8 cellular contexts compared by ENCODE assay signal in genomic region chr12:95815635-95816212, GRCh38.
DNase-seq lines count a peak whose midpoint lies in the region; ATAC-seq, FAIRE-seq and TF ChIP-seq lines count a peak whose summit lies in the region.

No MANE protein-coding gene starts in this region.

- CTCF ChIA-PET in activated naive CD4-positive, alpha-beta T cell treated with anti-CD3 and anti-CD28 coated beads, Interleukin-2, amount 10 ng/mL, durations not matched to agents 7 days and 5 days (lab: Charles Lee), result interaction anchor here (1.0 kb wide), 1 partner anchor 193 kb away, joined by 3 read pairs; no protein-coding TSS in a partner anchor

- no peak overlapping the region for H3K4me3 Mint-ChIP-seq in nephron
- H3K4me3 Mint-ChIP-seq in activated naive CD4-positive, alpha-beta T cell treated with anti-CD3 and anti-CD28 coated beads, Interleukin-2, amount 10 ng/mL, durations not matched to agents 7 days and 5 days, result no peak overlapping the region

- no peaks in the 10 kb centered on the region for H3K36me3 Mint-ChIP-seq in nephron (ENCODE audit: low read depth)
- H3K36me3 Mint-ChIP-seq in activated naive CD4-positive, alpha-beta T cell treated with anti-CD3 and anti-CD28 coated beads, Interleukin-2, amount 10 ng/mL, durations not matched to agents 7 days and 5 days, result no peaks in the 10 kb centered on the region

- H3K27ac ChIP-seq in 22Rv1, result no peak overlapping the region

- peaks cover 18% of the 10 kb centered on the region for H3K27me3 Mint-ChIP-seq in nephron (ENCODE audit: low read depth)
- H3K27me3 Mint-ChIP-seq in activated naive CD4-positive, alpha-beta T cell treated with anti-CD3 and anti-CD28 coated beads, Interleukin-2, amount 10 ng/mL, durations not matched to agents 7 days and 5 days, result peaks cover 5% of the 10 kb centered on the region

- peak; percentile 88 for TF ChIP-seq CTCF in 22Rv1 (IDR thresholded peaks at IDR 0.05)
- peak; percentile 63 to 86 (median 70) for TF ChIP-seq CTCF in nephron (IDR thresholded peaks at IDR 0.05; ENCODE audit: unreplicated experiment in 3 of 3)

- ATAC-seq in GM18867 (IDR thresholded peaks at IDR 0.05; ENCODE audit: unreplicated experiment), result no peak

- no peaks in the 10 kb centered on the region for H3K4me1 Mint-ChIP-seq in nephron
- H3K4me1 Mint-ChIP-seq in activated naive CD4-positive, alpha-beta T cell treated with anti-CD3 and anti-CD28 coated beads, Interleukin-2, amount 10 ng/mL, durations not matched to agents 7 days and 5 days, result no peaks in the 10 kb centered on the region

- FAIRE-seq in GM19239 (lab: Jason Lieb, UNC), result peak; percentile 76

- no peak overlapping the region for H3K27ac Mint-ChIP-seq in nephron
- H3K27ac Mint-ChIP-seq in activated naive CD4-positive, alpha-beta T cell treated with anti-CD3 and anti-CD28 coated beads, Interleukin-2, amount 10 ng/mL, durations not matched to agents 7 days and 5 days, result no peak overlapping the region

- no peaks in the 10 kb centered on the region for H3K9me3 Mint-ChIP-seq in nephron
- no peaks in the 10 kb centered on the region for H3K9me3 Mint-ChIP-seq in activated naive CD4-positive, alpha-beta T cell treated with anti-CD3 and anti-CD28 coated beads, Interleukin-2, amount 10 ng/mL, durations not matched to agents 7 days and 5 days

- DNase-seq in GM19239 (ENCODE audit: insufficient read length, low spot score), result peak; percentile 4
- DNase-seq in NCI-H82 (lab: John Stamatoyannopoulos, UW), result peak; percentile 38
- peak; percentile 55 for DNase-seq in dedifferentiated amniotic fluid mesenchymal stem cell (ENCODE audit: extremely low spot score)
- no peak for DNase-seq in activated CD4-positive, alpha-beta T cell treated with anti-CD3 and anti-CD28 coated beads, Interleukin-2, amount 50 U/mL, for 4 hours
- DNase-seq in activated naive CD4-positive, alpha-beta T cell treated with anti-CD3 and anti-CD28 coated beads, Interleukin-2, amount 10 ng/mL, durations not matched to agents 7 days and 5 days, result no peak

Comparison
In these comparisons a context has a peak if more than half of its experiments do, and no peak if none do; other contexts are left out.
1. DNase-seq: peak in GM19239 (single experiment), NCI-H82 (single experiment) and dedifferentiated amniotic fluid mesenchymal stem cell (single experiment); none in activated CD4-positive, alpha-beta T cell treated with anti-CD3 and anti-CD28 coated beads, Interleukin-2, amount 50 U/mL, for 4 hours (0 of 2) and activated naive CD4-positive, alpha-beta T cell treated with anti-CD3 and anti-CD28 coated beads, Interleukin-2, amount 10 ng/mL, durations not matched to agents 7 days and 5 days (single experiment).